In genomic region chr7:135328053-135328452, GRCh38 we compare ENCODE assay signal across 27 cellular contexts.
"Had no signal": no experiment of that assay in that cellular context is flagged by ENCODE, and none has a peak within 500 bp of the region (broad histone marks: within the 10 kb centered on the region; RNA-seq: fewer than 3 reads in every experiment).

No MANE protein-coding gene starts in this region.

- DNase-seq: activated CD4-positive, alpha-beta memory T cell treated with anti-CD3 and anti-CD28 coated beads, Interleukin-2, amount 10 ng/mL, durations not matched to agents 7 days and 5 days; activated CD4-positive, alpha-beta T cell treated with anti-CD3 and anti-CD28 coated beads for 1 hour; activated CD4-positive, alpha-beta T cell treated with anti-CD3 and anti-CD28 coated beads for 48 hours; activated CD4-positive, CD25-positive, alpha-beta regulatory T cell; activated CD8-positive, alpha-beta memory T cell treated with anti-CD3 and anti-CD28 coated beads for 24 hours; activated gamma-delta T cell; activated naive CD4-positive, alpha-beta T cell treated with Interleukin-2 at 50 U/mL for 16 hours; activated naive CD8-positive, alpha-beta T cell treated with anti-CD3 and anti-CD28 coated beads, Interleukin-2, amount 10 ng/mL, durations not matched to agents 7 days and 5 days; activated T-cell treated with anti-CD3 and anti-CD28 coated beads, Interleukin-2, amount 50 U/mL, for 24 hours; central memory CD4-positive, alpha-beta T cell; MM.1S; MV-4-11; NCI-H1092; NCI-H1436 treated with DMSO at 0.1 percent for 48 hours; NCI-H1694 treated with DMSO at 0.1 percent for 48 hours; NCI-H2029; NCI-H345; NCI-H524 treated with DMSO at 0.1 percent for 48 hours; PC-9; SIG-M5; SW 1271; T-helper 1 cell; T-helper 2 cell; T-helper 9 cell had no signal

- H3K4me3 ChIP-seq: PC-9 had no signal

- H3K27ac ChIP-seq: KMS-11, PC-9, RWPE1, VCaP had no signal
